ENCODE assay signal across 20 cellular contexts in genomic region chr2:150388289-150388625, GRCh38.
DNase-seq lines count a peak whose midpoint lies in the region; ATAC-seq and TF ChIP-seq lines count a peak whose summit lies in the region.
"Had no signal": no experiment of that assay in that cellular context is flagged by ENCODE, and none has a peak within 500 bp of the region (broad histone marks: within the 10 kb centered on the region; RNA-seq: fewer than 3 reads in every experiment).

No MANE protein-coding gene starts in this region.

- H2AFZ ChIP-seq in osteoblast (ENCODE audit: low read length): peak overlapping the region; percentile 15

- H3K4me2 ChIP-seq in osteoblast (ENCODE audit: insufficient read depth, low read length): no peak overlapping the region
- H3K4me2 ChIP-seq: BLaER1 treated with 17β-estradiol and CSF1 and Interleukin-3, amounts not matched to agents 10 nM and 100 nM had no signal

- CTCF ChIA-PET in HEK293 (lab: Yijun Ruan, JAX): interaction anchor here (0.6 kb wide), 1 partner anchor 68 kb away, joined by 4 read pairs; no protein-coding TSS in a partner anchor

- no peaks in the 10 kb centered on the region for H4K20me1 ChIP-seq in osteoblast (ENCODE audit: insufficient read depth, low read length)
- H4K20me1 ChIP-seq: BLaER1 treated with 17β-estradiol and CSF1 and Interleukin-3, amounts not matched to agents 10 nM and 100 nM had no signal

- no peak for TF ChIP-seq CTCF in HEK293 (tag by site-specific recombination; IDR thresholded peaks at IDR 0.05)
- TF ChIP-seq CTCF in osteoblast (IDR thresholded peaks at IDR 0.05; ENCODE audit: extremely low read depth, low read depth, low read length): no peak
- no peak for TF ChIP-seq CTCF in right lobe of liver (IDR thresholded peaks at IDR 0.05)

- WGBS in right lobe of liver (ENCODE audit: insufficient coverage, low coverage, low lambda C conversion rate, missing lambda C conversion rate): 92% methylated on average over 2 of the region's 2 CpGs

- DNase-seq in NCI-H2171 treated with DMSO at 0.1 percent for 48 hours (lab: John Stamatoyannopoulos, UW) (peak; percentile 21), NCI-H2171 (lab: John Stamatoyannopoulos, UW) (no peak), T1000 (lab: John Stamatoyannopoulos, UW) (peak; percentile 6), osteoblast (ENCODE audit: insufficient read length, low spot score, missing footprints) (no peak), NCI-H1105 (lab: John Stamatoyannopoulos, UW) (no peak), right lobe of liver (no peak)
- DNase-seq: 8988T; CD8-positive, alpha-beta memory T cell; DMS79 treated with DMSO at 0.1 percent for 48 hours; GF-D8; HCEC 1CT; Karpas-422; MM.1S; NCI-H1105 treated with DMSO at 0.1 percent for 48 hours; NCI-H187 treated with DMSO at 0.1 percent for 48 hours; NCI-H510A; SHP77 had no signal

- no peak overlapping the region for H3K4me3 ChIP-seq in HEK293 (ENCODE audit: low read depth, low read length)
- H3K4me3 ChIP-seq in osteoblast (ENCODE audit: insufficient read depth, low read length): no peak overlapping the region
- H3K4me3 ChIP-seq in right lobe of liver: no peak overlapping the region
- H3K4me3 ChIP-seq: BLaER1 treated with 17β-estradiol and CSF1 and Interleukin-3, amounts not matched to agents 10 nM and 100 nM had no signal

- no peak for TF ChIP-seq POLR2A in right lobe of liver (IDR thresholded peaks at IDR 0.05)

- H3K27ac ChIP-seq in HEK293 (ENCODE audit: extremely low read depth, low read depth, low read length) (no peak overlapping the region), osteoblast (ENCODE audit: low read depth, low read length) (no peak overlapping the region), right lobe of liver (no peak overlapping the region)
- H3K27ac ChIP-seq: BLaER1 treated with 17β-estradiol and CSF1 and Interleukin-3, amounts not matched to agents 10 nM and 100 nM had no signal

- POLR2A ChIA-PET in HEK293 (lab: Yijun Ruan, JAX): no interaction called here

- no peaks in the 10 kb centered on the region for H3K9me3 ChIP-seq in HEK293 (ENCODE audit: control insufficient read depth, insufficient read depth, low read depth, low read length)
- no peaks in the 10 kb centered on the region for H3K9me3 ChIP-seq in osteoblast (ENCODE audit: low read depth, low read length)
- peaks cover 0 to 7% (median 0%) of the 10 kb centered on the region in 4 donors for H3K9me3 ChIP-seq in right lobe of liver

- H3K27me3 ChIP-seq in osteoblast (ENCODE audit: insufficient read depth, low read length): no peaks in the 10 kb centered on the region
- H3K27me3 ChIP-seq in right lobe of liver: no peaks in the 10 kb centered on the region
- H3K27me3 ChIP-seq: BLaER1 treated with 17β-estradiol and CSF1 and Interleukin-3, amounts not matched to agents 10 nM and 100 nM had no signal

- H3K79me2 ChIP-seq in osteoblast (ENCODE audit: insufficient read depth, low read length): no peaks in the 10 kb centered on the region

- ATAC-seq in GM21528 (IDR thresholded peaks at IDR 0.05; ENCODE audit: low FRiP score, unreplicated experiment): no peak
- no peak for ATAC-seq in right lobe of liver

- H3K4me1 ChIP-seq in HEK293 (ENCODE audit: control insufficient read depth, insufficient read depth, low read length) (no peaks in the 10 kb centered on the region), osteoblast (ENCODE audit: insufficient read depth, low read length) (peaks cover 8% of the 10 kb centered on the region), right lobe of liver (no peaks in the 10 kb centered on the region)

- intact Hi-C loops in right lobe of liver (cut with DNase I): no loop called here

- H3K36me3 ChIP-seq in HEK293 (ENCODE audit: control insufficient read depth in 2 of 2, insufficient read depth in 1 of 2, low read length in 2 of 2) (no peaks in the 10 kb centered on the region), osteoblast (ENCODE audit: insufficient read depth, low read length) (no peaks in the 10 kb centered on the region), right lobe of liver (no peaks in the 10 kb centered on the region)
- H3K36me3 ChIP-seq: BLaER1 treated with 17β-estradiol and CSF1 and Interleukin-3, amounts not matched to agents 10 nM and 100 nM had no signal

TF ChIP-seq in HEK293, 187 proteins besides CTCF, POLR2A, EP300 and RAD21:
- TF ChIP-seq ZNF146 (tag by site-specific recombination; IDR thresholded peaks at IDR 0.05) (no peak), ZNF544 (tag by site-specific recombination; IDR thresholded peaks at IDR 0.05) (no peak), ZFHX2 (tag by site-specific recombination; conservative IDR thresholded peaks at IDR 0.05) (peak; percentile 51; the same call in 1 of the 2 replicates), SP7 (tag by site-specific recombination; IDR thresholded peaks at IDR 0.05) (peak; percentile 72), ZNF621 (tag by site-specific recombination; IDR thresholded peaks at IDR 0.05) (no peak), SETDB1 (IDR thresholded peaks at IDR 0.05; ENCODE audit: insufficient read length, low read length) (no peak), HIC1 (tag by site-specific recombination; IDR thresholded peaks at IDR 0.05) (no peak), ZIC2 (tag by site-specific recombination; IDR thresholded peaks at IDR 0.05) (peak; percentile 99), ZNF18 (tag by site-specific recombination; IDR thresholded peaks at IDR 0.05) (0 out of 2 replicates have a peak, but pooled peaks have one; percentile 40), GLIS1 (tag by site-specific recombination; IDR thresholded peaks at IDR 0.05) (peak; percentile 92), KLF10 (tag by site-specific recombination; IDR thresholded peaks at IDR 0.05) (no peak)

Comparison
In these comparisons a context has a peak if more than half of its experiments do, and no peak if none do; other contexts are left out.
1. DNase-seq: peak in NCI-H2171 treated with DMSO at 0.1 percent for 48 hours (single experiment) and T1000 (single experiment); none in NCI-H2171 (single experiment), osteoblast (single experiment), NCI-H1105 (single experiment) and right lobe of liver (0 of 3).